In the genomic region with DNA sequence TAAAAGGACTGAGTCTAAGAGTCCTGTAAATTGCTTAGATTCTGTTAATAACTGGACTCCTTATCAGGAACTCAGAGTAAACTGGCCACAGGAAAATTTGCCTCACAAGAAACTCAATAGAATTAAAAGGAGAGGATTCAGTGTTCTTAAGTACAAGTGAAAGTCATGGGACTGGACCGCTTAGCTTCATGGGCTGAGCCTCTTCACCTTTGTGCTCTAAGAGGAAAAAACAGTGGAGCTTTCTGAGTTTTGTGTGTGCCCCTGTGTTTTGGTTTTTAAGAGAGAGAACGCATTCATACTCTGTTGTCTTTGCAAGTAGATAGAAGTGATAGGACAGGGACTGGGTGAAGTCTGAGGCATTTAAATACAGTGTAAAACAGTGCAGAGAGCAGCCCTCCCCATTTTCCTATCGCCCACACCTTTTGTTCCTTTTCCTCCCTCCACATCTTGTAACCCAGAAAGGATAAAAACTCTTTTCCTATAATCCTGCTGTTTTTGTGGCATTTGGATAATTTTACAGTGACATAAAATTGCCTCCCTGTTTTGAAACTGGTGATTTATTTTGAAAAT, we compare ENCODE assay signal across 19 cellular contexts. TPM values are rescaled to one million over a fixed set of nuclear protein-coding genes. Genes with fewer than 3 reads are reported as not detected.
DNase-seq lines count a peak whose midpoint lies in the region; ATAC-seq and TF ChIP-seq lines count a peak whose summit lies in the region.
"Had no signal": no experiment of that assay in that cellular context is flagged by ENCODE, and none has a peak within 500 bp of the region (broad histone marks: within the 10 kb centered on the region; RNA-seq: fewer than 3 reads in every experiment).

No MANE protein-coding gene starts in this region.

- H3K27ac ChIP-seq in MM.1S (ENCODE audit: low read length) (peak overlapping the region; percentile 97), breast epithelium (peak overlapping the region; percentile 52 to 65), mesendoderm (ENCODE audit: low read depth, low read length) (no peak overlapping the region), smooth muscle cell (ENCODE audit: low read depth) (peak overlapping the region; percentile 53)
- H3K27ac ChIP-seq: pancreas had no signal

- no CpG with 5 or more reads among the region's 3 CpGs for WGBS in mesendoderm (ENCODE audit: extremely low coverage, insufficient coverage, low lambda C conversion rate)
- WGBS in smooth muscle cell (ENCODE audit: low lambda C conversion rate) = 67% methylated on average over 3 of the region's 3 CpGs

- no peaks in the 10 kb centered on the region for H3K27me3 ChIP-seq in MM.1S (replicated peaks; ENCODE audit: insufficient read depth, low read length)
- no peaks in the 10 kb centered on the region for H3K27me3 ChIP-seq in breast epithelium
- H3K27me3 ChIP-seq in mesendoderm (ENCODE audit: insufficient read depth, low read length, poor library complexity) = no peaks in the 10 kb centered on the region
- no peaks in the 10 kb centered on the region for H3K27me3 ChIP-seq in smooth muscle cell (ENCODE audit: low read depth)
- H3K27me3 ChIP-seq: pancreas had no signal

- no peak overlapping the region for H4K5ac ChIP-seq in mesendoderm (ENCODE audit: low read length)

- no peak for ATAC-seq in HG02852 (IDR thresholded peaks at IDR 0.05; ENCODE audit: unreplicated experiment)
- ATAC-seq: activated CD8-positive, alpha-beta memory T cell treated with anti-CD3 and anti-CD28 coated beads, Interleukin-2, amount 10 ng/mL, durations not matched to agents 7 days and 5 days had no signal

- peaks cover 89% of the 10 kb centered on the region for H3F3A ChIP-seq in MM.1S (ENCODE audit: insufficient read depth, low read length)
- peaks cover 15% of the 10 kb centered on the region for H3F3A ChIP-seq in smooth muscle cell (ENCODE audit: low read depth)

- H3K9ac ChIP-seq in MM.1S (ENCODE audit: low read length) (peak overlapping the region; percentile 87), mesendoderm (ENCODE audit: low read length) (no peak overlapping the region), smooth muscle cell (ENCODE audit: low read depth) (no peak overlapping the region)

- no peaks in the 10 kb centered on the region for H3K9me2 ChIP-seq in MM.1S (replicated peaks; ENCODE audit: insufficient read depth, low read length)

- H4K8ac ChIP-seq in mesendoderm (ENCODE audit: low read depth, low read length) = no peak overlapping the region

- H2AFZ ChIP-seq in MM.1S (ENCODE audit: low read length) (no peak overlapping the region), smooth muscle cell (ENCODE audit: low read depth) (no peak overlapping the region)

- H4K20me1 ChIP-seq in MM.1S (ENCODE audit: insufficient read depth, low read length) (no peaks in the 10 kb centered on the region), smooth muscle cell (ENCODE audit: low read depth) (peaks cover 90% of the 10 kb centered on the region)

- H3K4me1 ChIP-seq in MM.1S (ENCODE audit: low read length) (peaks cover 62% of the 10 kb centered on the region), breast epithelium (peaks cover 0 to 36% of the 10 kb centered on the region in 2 donors), mesendoderm (ENCODE audit: control insufficient read depth, low read depth, low read length) (peaks cover 2% of the 10 kb centered on the region), smooth muscle cell (ENCODE audit: low read depth) (peaks cover 32% of the 10 kb centered on the region)

- H2BK120ac ChIP-seq in mesendoderm (ENCODE audit: low read depth, low read length) = no peak overlapping the region

- H3K56ac ChIP-seq in mesendoderm (ENCODE audit: low read length) = peak overlapping the region; percentile 35

- no peak overlapping the region for H3K23ac ChIP-seq in mesendoderm (ENCODE audit: low read length)

- no peak overlapping the region for H2BK5ac ChIP-seq in mesendoderm (ENCODE audit: low read length)

- no peak overlapping the region for H3K4ac ChIP-seq in mesendoderm (ENCODE audit: low read depth, low read length)

- H2AK5ac ChIP-seq in mesendoderm (ENCODE audit: low read length) = no peak overlapping the region

- H3K79me2 ChIP-seq in MM.1S (ENCODE audit: low read length) (peaks cover 100% of the 10 kb centered on the region), mesendoderm (ENCODE audit: control insufficient read depth, insufficient read depth, low read length) (peaks cover 6% of the 10 kb centered on the region), smooth muscle cell (ENCODE audit: low read depth) (peaks cover 89% of the 10 kb centered on the region)

- no peaks in the 10 kb centered on the region for H3K9me3 ChIP-seq in MM.1S (replicated peaks; ENCODE audit: insufficient read depth, low read length)
- H3K9me3 ChIP-seq in breast epithelium = peaks cover 0 to 7% of the 10 kb centered on the region in 2 donors
- H3K9me3 ChIP-seq in smooth muscle cell (replicated peaks; ENCODE audit: low read depth) = no peaks in the 10 kb centered on the region
- H3K9me3 ChIP-seq: pancreas had no signal

- no peak overlapping the region for H3K18ac ChIP-seq in mesendoderm (ENCODE audit: low read length)

- intact Hi-C loops in breast epithelium (cut with DNase I; ENCODE audit: low total_unique reads) = loop anchor here (2.0 kb wide), 2 partner anchors 18 to 146 kb away; no protein-coding TSS in a partner anchor

- H3K36me3 ChIP-seq in MM.1S (replicated peaks; ENCODE audit: insufficient read depth, low read length) = no peaks in the 10 kb centered on the region; the same call in 1 of the 2 replicates
- H3K36me3 ChIP-seq in breast epithelium = no peaks in the 10 kb centered on the region
- H3K36me3 ChIP-seq in mesendoderm (ENCODE audit: control insufficient read depth, insufficient read depth, low read length) = no peaks in the 10 kb centered on the region
- no peaks in the 10 kb centered on the region for H3K36me3 ChIP-seq in smooth muscle cell (ENCODE audit: low read depth)
- H3K36me3 ChIP-seq: pancreas had no signal

- H3K4me3 ChIP-seq in MM.1S (ENCODE audit: low read length) (peak overlapping the region; percentile 29), breast epithelium (no peak overlapping the region), mesendoderm (ENCODE audit: low read length) (no peak overlapping the region), smooth muscle cell (no peak overlapping the region)
- H3K4me3 ChIP-seq: pancreas had no signal

- peak; percentile 65 for DNase-seq in MM.1S
- no peak for DNase-seq in breast epithelium (ENCODE audit: low spot score in 2 of 2)
- DNase-seq in mesendoderm = no peak
- DNase-seq in smooth muscle cell (lab: John Stamatoyannopoulos, UW; ENCODE audit: unreplicated experiment) = no peak
- DNase-seq in hippocampal formation (lab: John Stamatoyannopoulos, UW) = no peak
- no peak for DNase-seq in mesenteric fat pad (ENCODE audit: low spot score)
- DNase-seq in DMS79 (lab: John Stamatoyannopoulos, UW) = no peak
- DNase-seq: activated CD8-positive, alpha-beta memory T cell treated with anti-CD3 and anti-CD28 coated beads, Interleukin-2, amount 10 ng/mL, durations not matched to agents 7 days and 5 days; CD4-positive, CD25-positive, alpha-beta regulatory T cell; central memory CD4-positive, alpha-beta T cell; DMS153; effector memory CD4-positive, alpha-beta T cell; NCI-H1417 treated with DMSO at 0.1 percent for 48 hours; NCI-H2171 treated with DMSO at 0.1 percent for 48 hours; NK-92 treated with Interleukin-12 subunit alpha and Interleukin-12 subunit beta, amount 100 ng/mL, for 24 hours; pancreas; RPMI8226; stimulated activated naive CD4-positive, alpha-beta T cell had no signal

- H3K4me2 ChIP-seq in MM.1S (ENCODE audit: low read depth, low read length) = peak overlapping the region; percentile 88
- H3K4me2 ChIP-seq in mesendoderm (ENCODE audit: low read length) = no peak overlapping the region
- H3K4me2 ChIP-seq in smooth muscle cell = peak overlapping the region; percentile 36

- no peak overlapping the region for H2BK15ac ChIP-seq in mesendoderm (replicated peaks; ENCODE audit: low read depth)

- TF ChIP-seq CTCF in MM.1S (IDR thresholded peaks at IDR 0.05; ENCODE audit: low read length) (no peak), breast epithelium (IDR thresholded peaks at IDR 0.05) (no peak), smooth muscle cell (IDR thresholded peaks at IDR 0.05; ENCODE audit: borderline replicate concordance, insufficient read depth, poor library complexity, severe bottlenecking) (no peak)

- TF ChIP-seq POLR2A in breast epithelium (IDR thresholded peaks at IDR 0.05) = no peak

- peaks cover 6% of the 10 kb centered on the region for H3K79me1 ChIP-seq in mesendoderm (ENCODE audit: low read length)

RNA-seq across cellular contexts. Expression of gene FOXO3, which starts 49.6 kb away (rescaled TPM):
- total RNA-seq in breast epithelium = 100 to 1,000 TPM; 107 to 181 (median 155) TPM
- polyA plus RNA-seq in mesendoderm (2013, experiment 1 of 2) = 14.4 TPM
- 14.2 TPM for polyA plus RNA-seq in mesendoderm (2013, experiment 2 of 2)
- total RNA-seq in smooth muscle cell = 36.2 and 40.3 TPM in 2 replicates
- 34.7 and 35.9 TPM in 2 replicates for polyA plus RNA-seq in smooth muscle cell
- total RNA-seq in mesenteric fat pad = 94.0 TPM
